ENCODE assay signal across 9 cellular contexts in genomic region chr13:27442071-27442647, GRCh38. TPM values are rescaled to one million over a fixed set of nuclear protein-coding genes. Genes with fewer than 3 reads are reported as not detected.
A peak's percentile ranks its signal among the peaks of the same experiment; 100 is the strongest.
DNase-seq lines count a peak whose midpoint lies in the region; ATAC-seq and TF ChIP-seq lines count a peak whose summit lies in the region.
"Had no signal": no experiment of that assay in that cellular context is flagged by ENCODE, and none has a peak within 500 bp of the region (broad histone marks: within the 10 kb centered on the region; RNA-seq: fewer than 3 reads in every experiment).

No MANE protein-coding gene starts in this region.

- H3K9ac ChIP-seq in BLaER1: peak overlapping the region; percentile 17; the same call in 1 of the 2 replicates

- in situ Hi-C loops in KBM-7 (cut with MboI; ENCODE audit: low pct_unique_long_range_greater_than_20kb, low sequenced_read_pairs): no loop called here

- peak overlapping the region; percentile 52 for H3K4me3 Mint-ChIP-seq in activated T-helper 2 cell treated with anti-CD3 and anti-CD28 coated beads, Interferon-gamma antibody, Interleukin-2, Interleukin-4, amounts not matched to agents 10 μg/mL and 5 μg/mL and 100 μg/mL, durations not matched to agents 14 hours and 24 hours and 36 hours (ENCODE audit: low read depth)

- H3K9me3 ChIP-seq in BLaER1: no peaks in the 10 kb centered on the region
- H3K9me3 ChIP-seq in mucosa of descending colon: no peaks in the 10 kb centered on the region

- no peaks in the 10 kb centered on the region for H3K27me3 ChIP-seq in BLaER1

- peak overlapping the region; percentile 61 for H3K27ac ChIP-seq in BLaER1

- H3K4me1 ChIP-seq in BLaER1 (peaks cover 90% of the 10 kb centered on the region), mucosa of descending colon (ENCODE audit: low read depth) (peaks cover 17% of the 10 kb centered on the region)

- no peaks in the 10 kb centered on the region for H3K9me3 Mint-ChIP-seq in activated T-helper 2 cell treated with anti-CD3 and anti-CD28 coated beads, Interferon-gamma antibody, Interleukin-2, Interleukin-4, amounts not matched to agents 10 μg/mL and 5 μg/mL and 100 μg/mL, durations not matched to agents 14 hours and 24 hours and 36 hours

- peak overlapping the region; percentile 53 for H3K27ac Mint-ChIP-seq in activated T-helper 2 cell treated with anti-CD3 and anti-CD28 coated beads, Interferon-gamma antibody, Interleukin-2, Interleukin-4, amounts not matched to agents 10 μg/mL and 5 μg/mL and 100 μg/mL, durations not matched to agents 14 hours and 24 hours and 36 hours

- peak; percentile 76 for ATAC-seq in mucosa of descending colon
- no peak for ATAC-seq in HG03097 (IDR thresholded peaks at IDR 0.05; ENCODE audit: low FRiP score, unreplicated experiment)
- ATAC-seq in HG02759 (IDR thresholded peaks at IDR 0.05; ENCODE audit: unreplicated experiment): no peak
- ATAC-seq in GM19035 (IDR thresholded peaks at IDR 0.05; ENCODE audit: unreplicated experiment): no peak

- H3K4me3 ChIP-seq in BLaER1 (peak overlapping the region; percentile 45), mucosa of descending colon (no peak overlapping the region)

- no peaks in the 10 kb centered on the region for H4K20me1 ChIP-seq in BLaER1

- peaks cover 51% of the 10 kb centered on the region for H3K36me3 Mint-ChIP-seq in activated T-helper 2 cell treated with anti-CD3 and anti-CD28 coated beads, Interferon-gamma antibody, Interleukin-2, Interleukin-4, amounts not matched to agents 10 μg/mL and 5 μg/mL and 100 μg/mL, durations not matched to agents 14 hours and 24 hours and 36 hours (ENCODE audit: low read depth)

- peak; percentile 91 for DNase-seq in KBM-7
- DNase-seq in activated T-helper 2 cell treated with anti-CD3 and anti-CD28 coated beads, Interferon-gamma antibody, Interleukin-2, Interleukin-4, amounts not matched to agents 10 μg/mL and 5 μg/mL and 100 μg/mL, durations not matched to agents 14 hours and 24 hours and 36 hours (ENCODE audit: low spot score): no peak
- DNase-seq in mucosa of descending colon: peak in 2 of 3 donors; percentile 41 to 71
- DNase-seq in HuH-7 (ENCODE audit: low spot score): no peak
- DNase-seq: NCI-H2107 had no signal

- H3K27me3 Mint-ChIP-seq in activated T-helper 2 cell treated with anti-CD3 and anti-CD28 coated beads, Interferon-gamma antibody, Interleukin-2, Interleukin-4, amounts not matched to agents 10 μg/mL and 5 μg/mL and 100 μg/mL, durations not matched to agents 14 hours and 24 hours and 36 hours (ENCODE audit: low read depth): no peaks in the 10 kb centered on the region

- H3K36me3 ChIP-seq in BLaER1: peaks cover 39% of the 10 kb centered on the region
- H3K36me3 ChIP-seq in mucosa of descending colon (ENCODE audit: low read depth): no peaks in the 10 kb centered on the region

- intact Hi-C loops in activated T-helper 2 cell treated with anti-CD3 and anti-CD28 coated beads, Interferon-gamma antibody, Interleukin-2, Interleukin-4, amounts not matched to agents 10 μg/mL and 5 μg/mL and 100 μg/mL, durations not matched to agents 14 hours and 24 hours and 36 hours (cut with micrococcal nuclease): no loop called here
- intact Hi-C loops in mucosa of descending colon (cut with DNase I, micrococcal nuclease): no loop called here

- peaks cover 54% of the 10 kb centered on the region for H3K4me1 Mint-ChIP-seq in activated T-helper 2 cell treated with anti-CD3 and anti-CD28 coated beads, Interferon-gamma antibody, Interleukin-2, Interleukin-4, amounts not matched to agents 10 μg/mL and 5 μg/mL and 100 μg/mL, durations not matched to agents 14 hours and 24 hours and 36 hours (ENCODE audit: low read depth)

- TF ChIP-seq CTCF in mucosa of descending colon (IDR thresholded peaks at IDR 0.05): no peak

- H3K4me2 ChIP-seq in BLaER1: peak overlapping the region; percentile 85

RNA-seq across cellular contexts. Expression of gene MTIF3, which starts 8.2 kb away (rescaled TPM):
- total RNA-seq in activated T-helper 2 cell treated with anti-CD3 and anti-CD28 coated beads, Interferon-gamma antibody, Interleukin-2, Interleukin-4, amounts not matched to agents 10 μg/mL and 5 μg/mL and 100 μg/mL, durations not matched to agents 14 hours and 24 hours and 36 hours: 25.0 and 32.0 TPM in 2 replicates
- total RNA-seq in mucosa of descending colon: 10 to 100 TPM; 54.1 to 57.4 (median 56.3) TPM

RNA-seq across cellular contexts. Expression of gene GTF3A, which starts 17.7 kb away (rescaled TPM):
- total RNA-seq in activated T-helper 2 cell treated with anti-CD3 and anti-CD28 coated beads, Interferon-gamma antibody, Interleukin-2, Interleukin-4, amounts not matched to agents 10 μg/mL and 5 μg/mL and 100 μg/mL, durations not matched to agents 14 hours and 24 hours and 36 hours: 251 and 253 TPM in 2 replicates
- 10 to 100 TPM; 32.4 to 70.7 (median 43.0) TPM for total RNA-seq in mucosa of descending colon

Comparison
In these comparisons a context has a peak if more than half of its experiments do, and no peak if none do; other contexts are left out.
1. DNase-seq: peak in KBM-7 (single experiment) and mucosa of descending colon (2 of 3); none in activated T-helper 2 cell treated with anti-CD3 and anti-CD28 coated beads, Interferon-gamma antibody, Interleukin-2, Interleukin-4, amounts not matched to agents 10 μg/mL and 5 μg/mL and 100 μg/mL, durations not matched to agents 14 hours and 24 hours and 36 hours (single experiment) and HuH-7 (single experiment).